Comparison of ENCODE assay signal across 9 cellular contexts in genomic region chr14:64721391-64721791, GRCh38. TPM values are rescaled to one million over a fixed set of nuclear protein-coding genes. Genes with fewer than 3 reads are reported as not detected.
A peak's percentile ranks its signal among the peaks of the same experiment; 100 is the strongest.
DNase-seq lines count a peak whose midpoint lies in the region; ATAC-seq and TF ChIP-seq lines count a peak whose summit lies in the region.
"Had no signal": no experiment of that assay in that cellular context is flagged by ENCODE, and none has a peak within 500 bp of the region (broad histone marks: within the 10 kb centered on the region; RNA-seq: fewer than 3 reads in every experiment).

No MANE protein-coding gene starts in this region.

- no peaks in the 10 kb centered on the region for H3K36me3 Mint-ChIP-seq in activated T-helper 2 cell treated with anti-CD3 and anti-CD28 coated beads, Interferon-gamma antibody, Interleukin-2, Interleukin-4, amounts not matched to agents 10 μg/mL and 5 μg/mL and 100 μg/mL, durations not matched to agents 14 hours and 24 hours and 36 hours (ENCODE audit: low read depth)

- peaks cover 24% of the 10 kb centered on the region for H3K36me3 ChIP-seq in neutrophil

- ATAC-seq in GM18502 (IDR thresholded peaks at IDR 0.05; ENCODE audit: poor library complexity, unreplicated experiment) (no peak), HG03159 (IDR thresholded peaks at IDR 0.05; ENCODE audit: unreplicated experiment) (no peak)

- H3K27ac Mint-ChIP-seq in activated T-helper 2 cell treated with anti-CD3 and anti-CD28 coated beads, Interferon-gamma antibody, Interleukin-2, Interleukin-4, amounts not matched to agents 10 μg/mL and 5 μg/mL and 100 μg/mL, durations not matched to agents 14 hours and 24 hours and 36 hours, result no peak overlapping the region

- peak overlapping the region; percentile 94 for H3K27ac ChIP-seq in epithelial cell of prostate
- peak overlapping the region; percentile 86 for H3K27ac ChIP-seq in neutrophil

- TF ChIP-seq CTCF in neutrophil (IDR thresholded peaks at IDR 0.05), result no peak

- H3K4me1 Mint-ChIP-seq in activated T-helper 2 cell treated with anti-CD3 and anti-CD28 coated beads, Interferon-gamma antibody, Interleukin-2, Interleukin-4, amounts not matched to agents 10 μg/mL and 5 μg/mL and 100 μg/mL, durations not matched to agents 14 hours and 24 hours and 36 hours (ENCODE audit: low read depth), result peaks cover 43% of the 10 kb centered on the region

- H3K9me3 Mint-ChIP-seq in activated T-helper 2 cell treated with anti-CD3 and anti-CD28 coated beads, Interferon-gamma antibody, Interleukin-2, Interleukin-4, amounts not matched to agents 10 μg/mL and 5 μg/mL and 100 μg/mL, durations not matched to agents 14 hours and 24 hours and 36 hours, result no peaks in the 10 kb centered on the region

- no peak overlapping the region for H3K4me3 Mint-ChIP-seq in activated T-helper 2 cell treated with anti-CD3 and anti-CD28 coated beads, Interferon-gamma antibody, Interleukin-2, Interleukin-4, amounts not matched to agents 10 μg/mL and 5 μg/mL and 100 μg/mL, durations not matched to agents 14 hours and 24 hours and 36 hours (ENCODE audit: low read depth)

- H3K4me1 ChIP-seq in neutrophil (ENCODE audit: control insufficient read depth in 1 of 2, insufficient read depth in 1 of 2, low read depth in 1 of 2, low read length in 1 of 2), result peaks cover 98% of the 10 kb centered on the region in 2 experiments

- intact Hi-C loops in activated T-helper 2 cell treated with anti-CD3 and anti-CD28 coated beads, Interferon-gamma antibody, Interleukin-2, Interleukin-4, amounts not matched to agents 10 μg/mL and 5 μg/mL and 100 μg/mL, durations not matched to agents 14 hours and 24 hours and 36 hours (cut with micrococcal nuclease), result no loop called here

- H3K9me3 ChIP-seq in neutrophil, result no peaks in the 10 kb centered on the region

- peak overlapping the region in 1 of 2 experiments; percentile 14 for H3K4me3 ChIP-seq in neutrophil (ENCODE audit: low read depth in 1 of 2, low read length in 1 of 2)

- DNase-seq in AG20443 (ENCODE audit: low spot score), result peak; percentile 83
- DNase-seq in NCI-H2107 (lab: John Stamatoyannopoulos, UW), result peak; percentile 61
- no peak for DNase-seq in epithelial cell of prostate (ENCODE audit: low read depth, low spot score)
- no peak for DNase-seq in SKM-1 (lab: John Stamatoyannopoulos, UW; ENCODE audit: unreplicated experiment)
- no peak for DNase-seq in activated T-helper 2 cell treated with anti-CD3 and anti-CD28 coated beads, Interferon-gamma antibody, Interleukin-2, Interleukin-4, amounts not matched to agents 10 μg/mL and 5 μg/mL and 100 μg/mL, durations not matched to agents 14 hours and 24 hours and 36 hours (ENCODE audit: low spot score)
- DNase-seq: activated T-cell treated with anti-CD3 and anti-CD28 coated beads, Interleukin-2, amount 50 U/mL, for 1 hour had no signal

- peaks cover 4% of the 10 kb centered on the region for H3K27me3 Mint-ChIP-seq in activated T-helper 2 cell treated with anti-CD3 and anti-CD28 coated beads, Interferon-gamma antibody, Interleukin-2, Interleukin-4, amounts not matched to agents 10 μg/mL and 5 μg/mL and 100 μg/mL, durations not matched to agents 14 hours and 24 hours and 36 hours (ENCODE audit: low read depth)

- no peaks in the 10 kb centered on the region for H3K27me3 ChIP-seq in neutrophil

RNA-seq across cellular contexts. Expression of gene PLEKHG3, which starts 17.2 kb away (rescaled TPM):
- total RNA-seq in activated T-helper 2 cell treated with anti-CD3 and anti-CD28 coated beads, Interferon-gamma antibody, Interleukin-2, Interleukin-4, amounts not matched to agents 10 μg/mL and 5 μg/mL and 100 μg/mL, durations not matched to agents 14 hours and 24 hours and 36 hours, result 1.0 and 1.9 TPM in 2 replicates

Comparison
In these comparisons a context has a peak if more than half of its experiments do, and no peak if none do; other contexts are left out.
1. DNase-seq: peak in AG20443 (single experiment) and NCI-H2107 (single experiment); none in epithelial cell of prostate (single experiment), SKM-1 (single experiment) and activated T-helper 2 cell treated with anti-CD3 and anti-CD28 coated beads, Interferon-gamma antibody, Interleukin-2, Interleukin-4, amounts not matched to agents 10 μg/mL and 5 μg/mL and 100 μg/mL, durations not matched to agents 14 hours and 24 hours and 36 hours (single experiment).